In the genomic region with DNA sequence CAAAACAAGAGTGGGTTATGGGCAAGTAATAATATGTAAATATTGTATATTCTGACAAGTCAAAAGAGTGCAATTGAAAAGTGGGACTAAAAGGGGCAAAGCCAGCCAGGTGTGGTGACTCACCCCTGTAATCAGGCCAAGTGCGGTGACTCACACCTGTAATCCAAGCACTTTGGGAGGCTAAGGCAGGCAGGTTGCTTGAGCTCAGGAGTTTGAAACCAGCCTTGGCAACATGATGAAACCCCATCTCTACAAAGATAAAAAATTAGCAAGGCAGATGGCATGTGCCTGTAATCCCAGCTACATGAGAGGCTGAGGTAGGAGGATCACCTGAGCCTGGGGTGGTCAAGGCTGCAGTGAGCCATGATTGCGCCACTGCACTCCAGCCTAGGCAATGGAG, we compare ENCODE assay signal across 1 cellular context.
TF ChIP-seq lines count a peak whose summit lies in the region.

No MANE protein-coding gene starts in this region.

TF ChIP-seq in H1, 55 proteins besides CTCF, POLR2A, EP300 and RAD21 (continued from another document):
- TF ChIP-seq, protein P1, sequence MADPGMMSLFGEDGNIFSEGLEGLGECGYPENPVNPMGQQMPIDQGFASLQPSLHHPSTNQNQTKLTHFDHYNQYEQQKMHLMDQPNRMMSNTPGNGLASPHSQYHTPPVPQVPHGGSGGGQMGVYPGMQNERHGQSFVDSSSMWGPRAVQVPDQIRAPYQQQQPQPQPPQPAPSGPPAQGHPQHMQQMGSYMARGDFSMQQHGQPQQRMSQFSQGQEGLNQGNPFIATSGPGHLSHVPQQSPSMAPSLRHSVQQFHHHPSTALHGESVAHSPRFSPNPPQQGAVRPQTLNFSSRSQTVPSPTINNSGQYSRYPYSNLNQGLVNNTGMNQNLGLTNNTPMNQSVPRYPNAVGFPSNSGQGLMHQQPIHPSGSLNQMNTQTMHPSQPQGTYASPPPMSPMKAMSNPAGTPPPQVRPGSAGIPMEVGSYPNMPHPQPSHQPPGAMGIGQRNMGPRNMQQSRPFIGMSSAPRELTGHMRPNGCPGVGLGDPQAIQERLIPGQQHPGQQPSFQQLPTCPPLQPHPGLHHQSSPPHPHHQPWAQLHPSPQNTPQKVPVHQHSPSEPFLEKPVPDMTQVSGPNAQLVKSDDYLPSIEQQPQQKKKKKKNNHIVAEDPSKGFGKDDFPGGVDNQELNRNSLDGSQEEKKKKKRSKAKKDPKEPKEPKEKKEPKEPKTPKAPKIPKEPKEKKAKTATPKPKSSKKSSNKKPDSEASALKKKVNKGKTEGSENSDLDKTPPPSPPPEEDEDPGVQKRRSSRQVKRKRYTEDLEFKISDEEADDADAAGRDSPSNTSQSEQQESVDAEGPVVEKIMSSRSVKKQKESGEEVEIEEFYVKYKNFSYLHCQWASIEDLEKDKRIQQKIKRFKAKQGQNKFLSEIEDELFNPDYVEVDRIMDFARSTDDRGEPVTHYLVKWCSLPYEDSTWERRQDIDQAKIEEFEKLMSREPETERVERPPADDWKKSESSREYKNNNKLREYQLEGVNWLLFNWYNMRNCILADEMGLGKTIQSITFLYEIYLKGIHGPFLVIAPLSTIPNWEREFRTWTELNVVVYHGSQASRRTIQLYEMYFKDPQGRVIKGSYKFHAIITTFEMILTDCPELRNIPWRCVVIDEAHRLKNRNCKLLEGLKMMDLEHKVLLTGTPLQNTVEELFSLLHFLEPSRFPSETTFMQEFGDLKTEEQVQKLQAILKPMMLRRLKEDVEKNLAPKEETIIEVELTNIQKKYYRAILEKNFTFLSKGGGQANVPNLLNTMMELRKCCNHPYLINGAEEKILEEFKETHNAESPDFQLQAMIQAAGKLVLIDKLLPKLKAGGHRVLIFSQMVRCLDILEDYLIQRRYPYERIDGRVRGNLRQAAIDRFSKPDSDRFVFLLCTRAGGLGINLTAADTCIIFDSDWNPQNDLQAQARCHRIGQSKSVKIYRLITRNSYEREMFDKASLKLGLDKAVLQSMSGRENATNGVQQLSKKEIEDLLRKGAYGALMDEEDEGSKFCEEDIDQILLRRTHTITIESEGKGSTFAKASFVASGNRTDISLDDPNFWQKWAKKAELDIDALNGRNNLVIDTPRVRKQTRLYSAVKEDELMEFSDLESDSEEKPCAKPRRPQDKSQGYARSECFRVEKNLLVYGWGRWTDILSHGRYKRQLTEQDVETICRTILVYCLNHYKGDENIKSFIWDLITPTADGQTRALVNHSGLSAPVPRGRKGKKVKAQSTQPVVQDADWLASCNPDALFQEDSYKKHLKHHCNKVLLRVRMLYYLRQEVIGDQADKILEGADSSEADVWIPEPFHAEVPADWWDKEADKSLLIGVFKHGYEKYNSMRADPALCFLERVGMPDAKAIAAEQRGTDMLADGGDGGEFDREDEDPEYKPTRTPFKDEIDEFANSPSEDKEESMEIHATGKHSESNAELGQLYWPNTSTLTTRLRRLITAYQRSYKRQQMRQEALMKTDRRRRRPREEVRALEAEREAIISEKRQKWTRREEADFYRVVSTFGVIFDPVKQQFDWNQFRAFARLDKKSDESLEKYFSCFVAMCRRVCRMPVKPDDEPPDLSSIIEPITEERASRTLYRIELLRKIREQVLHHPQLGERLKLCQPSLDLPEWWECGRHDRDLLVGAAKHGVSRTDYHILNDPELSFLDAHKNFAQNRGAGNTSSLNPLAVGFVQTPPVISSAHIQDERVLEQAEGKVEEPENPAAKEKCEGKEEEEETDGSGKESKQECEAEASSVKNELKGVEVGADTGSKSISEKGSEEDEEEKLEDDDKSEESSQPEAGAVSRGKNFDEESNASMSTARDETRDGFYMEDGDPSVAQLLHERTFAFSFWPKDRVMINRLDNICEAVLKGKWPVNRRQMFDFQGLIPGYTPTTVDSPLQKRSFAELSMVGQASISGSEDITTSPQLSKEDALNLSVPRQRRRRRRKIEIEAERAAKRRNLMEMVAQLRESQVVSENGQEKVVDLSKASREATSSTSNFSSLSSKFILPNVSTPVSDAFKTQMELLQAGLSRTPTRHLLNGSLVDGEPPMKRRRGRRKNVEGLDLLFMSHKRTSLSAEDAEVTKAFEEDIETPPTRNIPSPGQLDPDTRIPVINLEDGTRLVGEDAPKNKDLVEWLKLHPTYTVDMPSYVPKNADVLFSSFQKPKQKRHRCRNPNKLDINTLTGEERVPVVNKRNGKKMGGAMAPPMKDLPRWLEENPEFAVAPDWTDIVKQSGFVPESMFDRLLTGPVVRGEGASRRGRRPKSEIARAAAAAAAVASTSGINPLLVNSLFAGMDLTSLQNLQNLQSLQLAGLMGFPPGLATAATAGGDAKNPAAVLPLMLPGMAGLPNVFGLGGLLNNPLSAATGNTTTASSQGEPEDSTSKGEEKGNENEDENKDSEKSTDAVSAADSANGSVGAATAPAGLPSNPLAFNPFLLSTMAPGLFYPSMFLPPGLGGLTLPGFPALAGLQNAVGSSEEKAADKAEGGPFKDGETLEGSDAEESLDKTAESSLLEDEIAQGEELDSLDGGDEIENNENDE (IDR thresholded peaks at IDR 0.05; ENCODE audit: insufficient replicate concordance, low read length): no peak
- TF ChIP-seq, protein P2, sequence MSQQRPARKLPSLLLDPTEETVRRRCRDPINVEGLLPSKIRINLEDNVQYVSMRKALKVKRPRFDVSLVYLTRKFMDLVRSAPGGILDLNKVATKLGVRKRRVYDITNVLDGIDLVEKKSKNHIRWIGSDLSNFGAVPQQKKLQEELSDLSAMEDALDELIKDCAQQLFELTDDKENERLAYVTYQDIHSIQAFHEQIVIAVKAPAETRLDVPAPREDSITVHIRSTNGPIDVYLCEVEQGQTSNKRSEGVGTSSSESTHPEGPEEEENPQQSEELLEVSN (IDR thresholded peaks at IDR 0.05): no peak
- no peak for TF ChIP-seq SIRT6 (IDR thresholded peaks at IDR 0.05; ENCODE audit: low read length)
- no peak for TF ChIP-seq CHD2 (IDR thresholded peaks at IDR 0.05; ENCODE audit: low read length)
- TF ChIP-seq CEBPB (IDR thresholded peaks at IDR 0.05; ENCODE audit: low read depth, low read length): no peak
TF ChIP-seq in H1: peak in this region for 0.
